Comparison of ENCODE assay signal across 15 cellular contexts in the genomic region with DNA sequence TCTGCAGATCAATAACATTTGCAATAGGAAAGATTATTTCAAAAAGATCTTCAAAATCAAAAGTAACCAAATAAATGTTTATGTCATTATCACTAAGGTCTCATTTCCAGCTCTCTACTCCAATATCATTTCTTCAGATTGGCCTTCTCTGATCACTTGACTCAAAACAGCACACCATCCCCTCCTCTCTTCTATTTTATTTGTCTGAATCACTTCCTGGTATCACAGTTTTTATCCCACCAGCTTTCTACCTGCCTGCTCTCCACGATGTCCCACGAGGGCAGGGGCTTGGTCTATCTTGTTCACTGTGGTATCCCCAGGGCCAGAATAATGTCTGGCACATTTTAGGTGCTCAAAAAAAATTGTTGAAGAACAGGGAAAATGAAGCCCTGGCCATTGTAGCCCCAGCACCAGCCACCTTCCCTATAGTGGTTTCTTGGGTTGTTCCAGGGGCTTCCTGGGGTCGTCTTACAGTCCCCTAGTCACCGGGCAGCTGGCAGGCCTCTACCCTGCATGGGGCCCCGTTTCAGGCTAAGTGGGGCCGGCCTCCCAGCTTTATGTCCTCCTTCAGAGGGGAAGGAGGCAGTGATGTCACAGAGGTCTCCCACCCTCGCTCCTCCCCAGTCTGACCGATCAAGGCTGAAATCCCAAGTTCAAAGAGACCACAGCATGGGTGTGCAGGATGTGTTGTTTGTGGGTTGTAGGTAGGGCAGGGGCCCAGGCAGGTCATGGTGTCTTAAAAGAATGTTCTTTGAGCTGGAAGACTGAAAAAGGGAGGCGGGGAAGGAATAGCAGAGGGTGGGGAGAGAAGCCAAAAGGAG. TPM values are rescaled to one million over a fixed set of nuclear protein-coding genes. Genes with fewer than 3 reads are reported as not detected.
DNase-seq lines count a peak whose midpoint lies in the region; ATAC-seq and TF ChIP-seq lines count a peak whose summit lies in the region.
"Had no signal": no experiment of that assay in that cellular context is flagged by ENCODE, and none has a peak within 500 bp of the region (broad histone marks: within the 10 kb centered on the region; RNA-seq: fewer than 3 reads in every experiment).

No MANE protein-coding gene starts in this region.

- H3K9me3 ChIP-seq in neural progenitor cell (ENCODE audit: low read depth): no peaks in the 10 kb centered on the region
- H3K9me3 ChIP-seq in colonic mucosa: no peaks in the 10 kb centered on the region
- no peaks in the 10 kb centered on the region for H3K9me3 ChIP-seq in mammary epithelial cell (replicated peaks; ENCODE audit: insufficient read depth, low read length)

- no peaks in the 10 kb centered on the region for H3K79me2 ChIP-seq in neural progenitor cell (ENCODE audit: low read depth)
- no peaks in the 10 kb centered on the region for H3K79me2 ChIP-seq in mammary epithelial cell (ENCODE audit: insufficient read depth, low read length)

- dilution Hi-C loops in mammary epithelial cell (cut with HindIII; ENCODE audit: low sequenced_read_pairs): loop anchor here (5.0 kb wide), 2 partner anchors 96 to 171 kb away; partner anchors contain the start of gene PADI6

- H3K4me1 Mint-ChIP-seq in Calu3 (ENCODE audit: low read depth, unreplicated experiment) (peaks cover 69% of the 10 kb centered on the region), neural progenitor cell (peaks cover 51% of the 10 kb centered on the region)

- ATAC-seq in GM18867 (IDR thresholded peaks at IDR 0.05; ENCODE audit: unreplicated experiment): no peak

- intact Hi-C loops in Calu3 (cut with micrococcal nuclease; ENCODE audit: unreplicated experiment): no loop called here
- intact Hi-C loops in colonic mucosa (cut with DNase I): no loop called here
- intact Hi-C loops in mammary epithelial cell (cut with micrococcal nuclease): no loop called here

- H4K20me1 ChIP-seq in neural progenitor cell (ENCODE audit: low read depth): no peaks in the 10 kb centered on the region
- no peaks in the 10 kb centered on the region for H4K20me1 ChIP-seq in mammary epithelial cell (ENCODE audit: insufficient read depth, low read length)

- WGBS in mammary epithelial cell (ENCODE audit: low coverage, missing lambda C conversion rate): 100% methylated on average over 7 of the region's 9 CpGs

- H3K4me3 Mint-ChIP-seq in Calu3 (ENCODE audit: low read depth, unreplicated experiment) (peak overlapping the region; percentile 36), neural progenitor cell (peak overlapping the region; percentile 68)

- H3K4me1 ChIP-seq in neural progenitor cell (peaks cover 13% of the 10 kb centered on the region), colonic mucosa (no peaks in the 10 kb centered on the region), mammary epithelial cell (ENCODE audit: insufficient read depth, low read length) (peaks cover 16% of the 10 kb centered on the region)

- H3K4me2 ChIP-seq in neural progenitor cell: peak overlapping the region; percentile 17
- H3K4me2 ChIP-seq in mammary epithelial cell (ENCODE audit: insufficient read depth, low read depth, low read length): no peak overlapping the region

- H3K27ac Mint-ChIP-seq in Calu3 (ENCODE audit: unreplicated experiment) (peak overlapping the region; percentile 52), neural progenitor cell (peak overlapping the region; percentile 97)

- H3K27me3 ChIP-seq in neural progenitor cell (no peaks in the 10 kb centered on the region), colonic mucosa (no peaks in the 10 kb centered on the region), mammary epithelial cell (ENCODE audit: insufficient read depth, low read length) (no peaks in the 10 kb centered on the region)

- H3K27me3 Mint-ChIP-seq in Calu3 (ENCODE audit: unreplicated experiment) (no peaks in the 10 kb centered on the region), neural progenitor cell (ENCODE audit: insufficient read depth, low read depth) (peaks cover 25% of the 10 kb centered on the region)

- DNase-seq in Calu3 (peak; percentile 52), RWPE1 (ENCODE audit: low spot score) (no peak), astrocyte of the hippocampus (ENCODE audit: low read depth, low spot score) (peak; percentile 46), neural progenitor cell (ENCODE audit: low spot score) (no peak), colonic mucosa (no peak), DMS114 treated with DMSO at 0.1 percent for 48 hours (lab: John Stamatoyannopoulos, UW; ENCODE audit: unreplicated experiment) (no peak), mammary epithelial cell (no peak)
- DNase-seq: activated gamma-delta T cell treated with Interleukin-2 at 50 U/mL for 16 hours; effector CD4-positive, alpha-beta T cell; glutamatergic neuron; midbrain; MV-4-11; NCI-H69 had no signal

- in situ Hi-C loops in mammary epithelial cell (cut with MboI; ENCODE audit: low sequenced_read_pairs in 2 of 2): no loop called here

- H3K27ac ChIP-seq in RWPE1 (peak overlapping the region; percentile 36; the same call in 1 of the 2 replicates), neural progenitor cell (no peak overlapping the region), colonic mucosa (no peak overlapping the region), mammary epithelial cell (ENCODE audit: insufficient read depth, low read depth, low read length) (no peak overlapping the region)
- H3K27ac ChIP-seq: skin epidermis had no signal

- CTCF ChIA-PET in Calu3 (lab: Charles Lee): interaction anchor here (0.6 to 1.0 kb wide), 4 partner anchors 32 to 73 kb away, joined by 3 read pairs; no protein-coding TSS in a partner anchor
- CTCF ChIA-PET in RWPE1 (lab: Yijun Ruan, JAX): interaction anchor here (0.7 kb wide), 1 partner anchor 49 kb away, joined by 5 read pairs; no protein-coding TSS in a partner anchor
- CTCF ChIA-PET in mammary epithelial cell (lab: Charles Lee; ENCODE audit: low non-redundant PET): no interaction called here

- H3K36me3 ChIP-seq in neural progenitor cell (no peaks in the 10 kb centered on the region), colonic mucosa (no peaks in the 10 kb centered on the region), mammary epithelial cell (ENCODE audit: insufficient read depth, low read length) (no peaks in the 10 kb centered on the region)

- H3K36me3 Mint-ChIP-seq in Calu3 (ENCODE audit: insufficient read depth, unreplicated experiment) (peaks cover 19% of the 10 kb centered on the region), neural progenitor cell (no peaks in the 10 kb centered on the region)

- peaks cover 3% of the 10 kb centered on the region for H3K9me3 Mint-ChIP-seq in Calu3 (ENCODE audit: low read depth, unreplicated experiment)
- no peaks in the 10 kb centered on the region for H3K9me3 Mint-ChIP-seq in neural progenitor cell

- BruUV-seq in Calu3 (replicated peaks; lab: Mats Ljungman, UMichigan) (TSS peak; percentile 98), mammary epithelial cell (replicated peaks; lab: Mats Ljungman, UMichigan) (no TSS peak)

- H3F3A ChIP-seq in neural progenitor cell (ENCODE audit: low read depth): peaks cover 5% of the 10 kb centered on the region

- H3K4me3 ChIP-seq in neural progenitor cell: no peak overlapping the region
- H3K4me3 ChIP-seq in colonic mucosa: no peak overlapping the region
- no peak overlapping the region for H3K4me3 ChIP-seq in mammary epithelial cell (replicated peaks in 1 of 3; ENCODE audit: insufficient read depth in 1 of 3, low read depth in 2 of 3, low read length in 3 of 3)
- H3K4me3 ChIP-seq: skin epidermis had no signal

- TF ChIP-seq CTCF in Calu3 (IDR thresholded peaks at IDR 0.05; ENCODE audit: unreplicated experiment) (no peak), RWPE1 (conservative IDR thresholded peaks at IDR 0.05; ENCODE audit: low read depth) (no peak), neural progenitor cell (IDR thresholded peaks at IDR 0.05) (no peak), colonic mucosa (IDR thresholded peaks at IDR 0.05) (no peak), mammary epithelial cell (conservative IDR thresholded peaks at IDR 0.05 in 1 of 2, IDR thresholded peaks at IDR 0.05 in 1 of 2; ENCODE audit: extremely low read depth in 1 of 2, insufficient read depth in 1 of 2, low read depth in 1 of 2, low read length in 2 of 2) (no peak)

- POLR2A ChIA-PET in RWPE1 (lab: Yijun Ruan, JAX; ENCODE audit: low non-redundant PET): no interaction called here

- H2AFZ ChIP-seq in neural progenitor cell (replicated peaks) (no peak overlapping the region), mammary epithelial cell (ENCODE audit: low read depth, low read length) (no peak overlapping the region)

- no peak overlapping the region for H3K9ac ChIP-seq in neural progenitor cell
- no peak overlapping the region for H3K9ac ChIP-seq in colonic mucosa (ENCODE audit: low read depth in 2 of 2, low read length in 2 of 2)
- no peak overlapping the region for H3K9ac ChIP-seq in mammary epithelial cell (ENCODE audit: insufficient read depth, low read length)

RNA-seq across cellular contexts. Expression of gene PADI1, which starts 3.5 kb away (rescaled TPM):
- total RNA-seq in Calu3 (2022) (2.3 and 4.5 TPM in 2 replicates), neural progenitor cell (ENCODE audit: low replicate concordance) (0.09 and 0.25 TPM in 2 replicates), colonic mucosa (under 1 TPM; 0.47 to 0.50 TPM), mammary epithelial cell (under 1 TPM; 0.17 to 0.40 TPM)
- polyA plus RNA-seq in mammary epithelial cell: 0.32 TPM
- polyA minus RNA-seq in mammary epithelial cell: not detected

RNA-seq across cellular contexts. Expression of gene PADI3, which starts 47.5 kb away (rescaled TPM):
- 0.21 and 0.22 TPM in 2 replicates for total RNA-seq in Calu3 (2022)
- 1.0 and 2.0 TPM in 2 replicates for total RNA-seq in neural progenitor cell (ENCODE audit: low replicate concordance)
- total RNA-seq in colonic mucosa: under 1 TPM in 1 of 2 donors, not detected in 1; 0.13 TPM
- total RNA-seq in mammary epithelial cell: 1 to 10 TPM; 1.3 to 7.7 TPM
- polyA plus RNA-seq in mammary epithelial cell: 6.9 TPM
- polyA minus RNA-seq in mammary epithelial cell: 15.9 TPM

Comparison
In these comparisons a context has a peak if more than half of its experiments do, and no peak if none do; other contexts are left out.
1. DNase-seq: peak in Calu3 (single experiment) and astrocyte of the hippocampus (single experiment); none in RWPE1 (single experiment), neural progenitor cell (single experiment), colonic mucosa (single experiment), DMS114 treated with DMSO at 0.1 percent for 48 hours (single experiment) and mammary epithelial cell (single experiment).